ENCODE assay signal across 21 cellular contexts in the genomic region with DNA sequence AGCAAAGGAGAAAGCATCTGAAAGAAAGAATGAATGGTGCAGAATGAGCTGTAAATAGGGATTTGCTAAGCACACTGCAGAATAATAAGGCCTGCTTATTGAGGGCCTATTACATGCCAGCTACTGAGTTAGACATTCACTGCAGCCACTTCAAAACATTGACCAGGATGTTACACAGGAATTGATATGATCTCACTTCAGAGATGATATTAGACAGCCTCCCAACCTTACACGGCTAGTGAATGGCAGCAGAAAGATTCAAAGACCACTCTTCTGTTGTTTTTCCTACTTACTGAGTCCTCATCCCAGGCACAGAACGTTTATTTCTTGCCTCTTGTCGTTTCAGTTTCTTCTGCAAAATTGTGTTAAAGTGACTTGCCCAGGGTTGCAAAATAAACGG.
A peak's percentile ranks its signal among the peaks of the same experiment; 100 is the strongest.
DNase-seq lines count a peak whose midpoint lies in the region; ATAC-seq and TF ChIP-seq lines count a peak whose summit lies in the region.
"Had no signal": no experiment of that assay in that cellular context is flagged by ENCODE, and none has a peak within 500 bp of the region (broad histone marks: within the 10 kb centered on the region; RNA-seq: fewer than 3 reads in every experiment).

No MANE protein-coding gene starts in this region.

- no peaks in the 10 kb centered on the region for H3K4me1 Mint-ChIP-seq in activated T-cell treated with anti-CD3 and anti-CD28 coated beads, Interleukin-2, amount 50 U/mL, for 24 hours (ENCODE audit: low read depth)
- H3K4me1 Mint-ChIP-seq: CD4-positive, CD25-positive, alpha-beta regulatory T cell; CD8-positive, alpha-beta memory T cell had no signal

- TF ChIP-seq POLR2A in sigmoid colon (IDR thresholded peaks at IDR 0.05): no peak

- intact Hi-C loops in sigmoid colon (cut with DNase I) (no loop called here), head of caudate nucleus (cut with DNase I) (no loop called here)

- H3K27me3 ChIP-seq in muscle layer of colon (ENCODE audit: control insufficient read depth in 1 of 2, insufficient read depth in 2 of 2, low read length in 2 of 2): no peaks in the 10 kb centered on the region
- H3K27me3 ChIP-seq in sigmoid colon: no peaks in the 10 kb centered on the region
- H3K27me3 ChIP-seq: BE2C had no signal

- no peak overlapping the region for H3K4me3 Mint-ChIP-seq in activated T-cell treated with anti-CD3 and anti-CD28 coated beads, Interleukin-2, amount 50 U/mL, for 24 hours
- H3K4me3 Mint-ChIP-seq: CD4-positive, CD25-positive, alpha-beta regulatory T cell; CD8-positive, alpha-beta memory T cell; HFFc6 had no signal

- DNase-seq in sigmoid colon (no peak), head of caudate nucleus (no peak)
- DNase-seq in activated T-cell treated with anti-CD3 and anti-CD28 coated beads, Interleukin-2, amount 50 U/mL, for 24 hours: no peak
- DNase-seq: ACHN; BE2C; C1 segment of cervical spinal cord; CD4-positive, CD25-positive, alpha-beta regulatory T cell; CD8-positive, alpha-beta memory T cell; COR-L47; DMS 273 treated with DMSO at 0.1 percent for 48 hours; DMS53; DND-41; EL; GM23248; H7; HFFc6 had no signal

- H3K9me3 ChIP-seq in muscle layer of colon (ENCODE audit: low read length): no peaks in the 10 kb centered on the region
- no peaks in the 10 kb centered on the region for H3K9me3 ChIP-seq in sigmoid colon
- H3K9me3 ChIP-seq: BE2C had no signal

- ATAC-seq in SK-N-SH treated with all-trans-retinoic acid at 6 μM for 48 hours (no peak), GM18870 (IDR thresholded peaks at IDR 0.05; ENCODE audit: unreplicated experiment) (no peak)
- ATAC-seq: GM12878, HCT116 had no signal

- H3K27ac Mint-ChIP-seq in activated T-cell treated with anti-CD3 and anti-CD28 coated beads, Interleukin-2, amount 50 U/mL, for 24 hours: no peak overlapping the region
- H3K27ac Mint-ChIP-seq: CD4-positive, CD25-positive, alpha-beta regulatory T cell; CD8-positive, alpha-beta memory T cell; HFFc6 had no signal

- no peak overlapping the region for H3K9ac ChIP-seq in muscle layer of colon (ENCODE audit: low read length)
- H3K9ac ChIP-seq: GM23248 had no signal

- H3K27me3 Mint-ChIP-seq in activated T-cell treated with anti-CD3 and anti-CD28 coated beads, Interleukin-2, amount 50 U/mL, for 24 hours: no peaks in the 10 kb centered on the region
- H3K27me3 Mint-ChIP-seq: CD4-positive, CD25-positive, alpha-beta regulatory T cell; CD8-positive, alpha-beta memory T cell had no signal

- peak overlapping the region; percentile 52 for H3K27ac ChIP-seq in muscle layer of colon (ENCODE audit: low read depth, low read length)
- peak overlapping the region in 3 of 4 donors; percentile 28 to 33 (median 28) for H3K27ac ChIP-seq in sigmoid colon
- H3K27ac ChIP-seq: GM23248 had no signal

- TF ChIP-seq EP300 in sigmoid colon (IDR thresholded peaks at IDR 0.05): no peak

- H3K9me3 Mint-ChIP-seq in activated T-cell treated with anti-CD3 and anti-CD28 coated beads, Interleukin-2, amount 50 U/mL, for 24 hours: peaks cover 4% of the 10 kb centered on the region

- no peaks in the 10 kb centered on the region for H3K36me3 ChIP-seq in muscle layer of colon (ENCODE audit: insufficient read depth, low read length)
- no peaks in the 10 kb centered on the region for H3K36me3 ChIP-seq in sigmoid colon
- H3K36me3 ChIP-seq: BE2C had no signal

- no peak overlapping the region for H3K4me3 ChIP-seq in muscle layer of colon (ENCODE audit: low read depth in 1 of 2, low read length in 2 of 2)
- H3K4me3 ChIP-seq in sigmoid colon: no peak overlapping the region
- H3K4me3 ChIP-seq: GM12878, GM23248 had no signal

- 23 to 37% methylated on average over 4 of the region's 4 CpGs for WGBS in sigmoid colon, 2 donors

- H3K4me1 ChIP-seq in muscle layer of colon (ENCODE audit: insufficient read depth, low read length) (no peaks in the 10 kb centered on the region), sigmoid colon (peaks cover 0 to 10% (median 4%) of the 10 kb centered on the region in 4 donors)
- H3K4me1 ChIP-seq: BE2C had no signal

- H3K36me3 Mint-ChIP-seq in activated T-cell treated with anti-CD3 and anti-CD28 coated beads, Interleukin-2, amount 50 U/mL, for 24 hours (ENCODE audit: low read depth): no peaks in the 10 kb centered on the region
- H3K36me3 Mint-ChIP-seq: CD4-positive, CD25-positive, alpha-beta regulatory T cell; CD8-positive, alpha-beta memory T cell had no signal

- TF ChIP-seq CTCF in sigmoid colon (IDR thresholded peaks at IDR 0.05): no peak

TF ChIP-seq in SK-N-SH treated with all-trans-retinoic acid at 6 μM for 48 hours, 23 proteins besides CTCF, POLR2A, EP300 and RAD21:
- TF ChIP-seq ZFP30 (CRISPR knock-in tag; IDR thresholded peaks at IDR 0.05) (no peak), PATZ1 (CRISPR knock-in tag; IDR thresholded peaks at IDR 0.05; ENCODE audit: borderline replicate concordance) (no peak), CSDC2 (CRISPR knock-in tag; IDR thresholded peaks at IDR 0.05) (no peak), ISL1 (CRISPR knock-in tag; IDR thresholded peaks at IDR 0.05) (peak; percentile 20; the same call in 1 of the 2 replicates)
